2 cellular contexts compared by ENCODE assay signal in genomic region chr14:89902876-89903275, GRCh38.
TF ChIP-seq lines count a peak whose summit lies in the region.

No MANE protein-coding gene starts in this region.

TF ChIP-seq in H1, 55 proteins besides CTCF, POLR2A, EP300 and RAD21:
- no peak for TF ChIP-seq HDAC2 (IDR thresholded peaks at IDR 0.05; ENCODE audit: borderline replicate concordance in 1 of 2, low read depth in 2 of 2, low read length in 2 of 2)
- no peak for TF ChIP-seq USF2 (IDR thresholded peaks at IDR 0.05; ENCODE audit: low read length)
- no peak for TF ChIP-seq EZH2 (IDR thresholded peaks at IDR 0.05; ENCODE audit: low read depth, low read length, severe bottlenecking)
- TF ChIP-seq, protein P1, sequence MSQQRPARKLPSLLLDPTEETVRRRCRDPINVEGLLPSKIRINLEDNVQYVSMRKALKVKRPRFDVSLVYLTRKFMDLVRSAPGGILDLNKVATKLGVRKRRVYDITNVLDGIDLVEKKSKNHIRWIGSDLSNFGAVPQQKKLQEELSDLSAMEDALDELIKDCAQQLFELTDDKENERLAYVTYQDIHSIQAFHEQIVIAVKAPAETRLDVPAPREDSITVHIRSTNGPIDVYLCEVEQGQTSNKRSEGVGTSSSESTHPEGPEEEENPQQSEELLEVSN (IDR thresholded peaks at IDR 0.05) = no peak
- TF ChIP-seq SP1 (IDR thresholded peaks at IDR 0.05; ENCODE audit: low read depth, low read length) = no peak
TF ChIP-seq in H1: peak in this region for 0.

TF ChIP-seq in WTC11, 78 proteins besides CTCF, POLR2A, EP300 and RAD21:
- TF ChIP-seq ZNF138 (CRISPR knock-in tag; conservative IDR thresholded peaks at IDR 0.05) = no peak
- TF ChIP-seq NFYB (CRISPR knock-in tag; conservative IDR thresholded peaks at IDR 0.05; ENCODE audit: low read depth) = no peak
- TF ChIP-seq, protein P2, sequence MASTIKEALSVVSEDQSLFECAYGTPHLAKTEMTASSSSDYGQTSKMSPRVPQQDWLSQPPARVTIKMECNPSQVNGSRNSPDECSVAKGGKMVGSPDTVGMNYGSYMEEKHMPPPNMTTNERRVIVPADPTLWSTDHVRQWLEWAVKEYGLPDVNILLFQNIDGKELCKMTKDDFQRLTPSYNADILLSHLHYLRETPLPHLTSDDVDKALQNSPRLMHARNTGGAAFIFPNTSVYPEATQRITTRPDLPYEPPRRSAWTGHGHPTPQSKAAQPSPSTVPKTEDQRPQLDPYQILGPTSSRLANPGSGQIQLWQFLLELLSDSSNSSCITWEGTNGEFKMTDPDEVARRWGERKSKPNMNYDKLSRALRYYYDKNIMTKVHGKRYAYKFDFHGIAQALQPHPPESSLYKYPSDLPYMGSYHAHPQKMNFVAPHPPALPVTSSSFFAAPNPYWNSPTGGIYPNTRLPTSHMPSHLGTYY (CRISPR knock-in tag; IDR thresholded peaks at IDR 0.05) = no peak
- no peak for TF ChIP-seq ZNF532 (CRISPR knock-in tag; IDR thresholded peaks at IDR 0.05; ENCODE audit: borderline replicate concordance)
- no peak for TF ChIP-seq ELF4 (CRISPR knock-in tag; IDR thresholded peaks at IDR 0.05; ENCODE audit: low read depth)
- TF ChIP-seq, protein P3, sequence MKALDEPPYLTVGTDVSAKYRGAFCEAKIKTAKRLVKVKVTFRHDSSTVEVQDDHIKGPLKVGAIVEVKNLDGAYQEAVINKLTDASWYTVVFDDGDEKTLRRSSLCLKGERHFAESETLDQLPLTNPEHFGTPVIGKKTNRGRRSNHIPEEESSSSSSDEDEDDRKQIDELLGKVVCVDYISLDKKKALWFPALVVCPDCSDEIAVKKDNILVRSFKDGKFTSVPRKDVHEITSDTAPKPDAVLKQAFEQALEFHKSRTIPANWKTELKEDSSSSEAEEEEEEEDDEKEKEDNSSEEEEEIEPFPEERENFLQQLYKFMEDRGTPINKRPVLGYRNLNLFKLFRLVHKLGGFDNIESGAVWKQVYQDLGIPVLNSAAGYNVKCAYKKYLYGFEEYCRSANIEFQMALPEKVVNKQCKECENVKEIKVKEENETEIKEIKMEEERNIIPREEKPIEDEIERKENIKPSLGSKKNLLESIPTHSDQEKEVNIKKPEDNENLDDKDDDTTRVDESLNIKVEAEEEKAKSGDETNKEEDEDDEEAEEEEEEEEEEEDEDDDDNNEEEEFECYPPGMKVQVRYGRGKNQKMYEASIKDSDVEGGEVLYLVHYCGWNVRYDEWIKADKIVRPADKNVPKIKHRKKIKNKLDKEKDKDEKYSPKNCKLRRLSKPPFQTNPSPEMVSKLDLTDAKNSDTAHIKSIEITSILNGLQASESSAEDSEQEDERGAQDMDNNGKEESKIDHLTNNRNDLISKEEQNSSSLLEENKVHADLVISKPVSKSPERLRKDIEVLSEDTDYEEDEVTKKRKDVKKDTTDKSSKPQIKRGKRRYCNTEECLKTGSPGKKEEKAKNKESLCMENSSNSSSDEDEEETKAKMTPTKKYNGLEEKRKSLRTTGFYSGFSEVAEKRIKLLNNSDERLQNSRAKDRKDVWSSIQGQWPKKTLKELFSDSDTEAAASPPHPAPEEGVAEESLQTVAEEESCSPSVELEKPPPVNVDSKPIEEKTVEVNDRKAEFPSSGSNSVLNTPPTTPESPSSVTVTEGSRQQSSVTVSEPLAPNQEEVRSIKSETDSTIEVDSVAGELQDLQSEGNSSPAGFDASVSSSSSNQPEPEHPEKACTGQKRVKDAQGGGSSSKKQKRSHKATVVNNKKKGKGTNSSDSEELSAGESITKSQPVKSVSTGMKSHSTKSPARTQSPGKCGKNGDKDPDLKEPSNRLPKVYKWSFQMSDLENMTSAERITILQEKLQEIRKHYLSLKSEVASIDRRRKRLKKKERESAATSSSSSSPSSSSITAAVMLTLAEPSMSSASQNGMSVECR (CRISPR knock-in tag; IDR thresholded peaks at IDR 0.05; ENCODE audit: borderline replicate concordance) = no peak
- no peak for TF ChIP-seq ETV6 (CRISPR knock-in tag; IDR thresholded peaks at IDR 0.05)
- TF ChIP-seq CREB1 (CRISPR knock-in tag; IDR thresholded peaks at IDR 0.05) = no peak
- TF ChIP-seq PRRX2 (CRISPR knock-in tag; IDR thresholded peaks at IDR 0.05) = no peak
- no peak for TF ChIP-seq E2F1 (CRISPR knock-in tag; IDR thresholded peaks at IDR 0.05)
- TF ChIP-seq NR3C1 (CRISPR knock-in tag; conservative IDR thresholded peaks at IDR 0.05; ENCODE audit: low read depth) = no peak
- TF ChIP-seq ESRRA (CRISPR knock-in tag; IDR thresholded peaks at IDR 0.05; ENCODE audit: borderline replicate concordance) = no peak
- TF ChIP-seq, protein P4, sequence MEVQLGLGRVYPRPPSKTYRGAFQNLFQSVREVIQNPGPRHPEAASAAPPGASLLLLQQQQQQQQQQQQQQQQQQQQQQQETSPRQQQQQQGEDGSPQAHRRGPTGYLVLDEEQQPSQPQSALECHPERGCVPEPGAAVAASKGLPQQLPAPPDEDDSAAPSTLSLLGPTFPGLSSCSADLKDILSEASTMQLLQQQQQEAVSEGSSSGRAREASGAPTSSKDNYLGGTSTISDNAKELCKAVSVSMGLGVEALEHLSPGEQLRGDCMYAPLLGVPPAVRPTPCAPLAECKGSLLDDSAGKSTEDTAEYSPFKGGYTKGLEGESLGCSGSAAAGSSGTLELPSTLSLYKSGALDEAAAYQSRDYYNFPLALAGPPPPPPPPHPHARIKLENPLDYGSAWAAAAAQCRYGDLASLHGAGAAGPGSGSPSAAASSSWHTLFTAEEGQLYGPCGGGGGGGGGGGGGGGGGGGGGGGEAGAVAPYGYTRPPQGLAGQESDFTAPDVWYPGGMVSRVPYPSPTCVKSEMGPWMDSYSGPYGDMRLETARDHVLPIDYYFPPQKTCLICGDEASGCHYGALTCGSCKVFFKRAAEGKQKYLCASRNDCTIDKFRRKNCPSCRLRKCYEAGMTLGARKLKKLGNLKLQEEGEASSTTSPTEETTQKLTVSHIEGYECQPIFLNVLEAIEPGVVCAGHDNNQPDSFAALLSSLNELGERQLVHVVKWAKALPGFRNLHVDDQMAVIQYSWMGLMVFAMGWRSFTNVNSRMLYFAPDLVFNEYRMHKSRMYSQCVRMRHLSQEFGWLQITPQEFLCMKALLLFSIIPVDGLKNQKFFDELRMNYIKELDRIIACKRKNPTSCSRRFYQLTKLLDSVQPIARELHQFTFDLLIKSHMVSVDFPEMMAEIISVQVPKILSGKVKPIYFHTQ (CRISPR knock-in tag; IDR thresholded peaks at IDR 0.05) = no peak
- TF ChIP-seq FOXJ3 (CRISPR knock-in tag; IDR thresholded peaks at IDR 0.05; ENCODE audit: borderline replicate concordance) = no peak
- TF ChIP-seq, protein P5, sequence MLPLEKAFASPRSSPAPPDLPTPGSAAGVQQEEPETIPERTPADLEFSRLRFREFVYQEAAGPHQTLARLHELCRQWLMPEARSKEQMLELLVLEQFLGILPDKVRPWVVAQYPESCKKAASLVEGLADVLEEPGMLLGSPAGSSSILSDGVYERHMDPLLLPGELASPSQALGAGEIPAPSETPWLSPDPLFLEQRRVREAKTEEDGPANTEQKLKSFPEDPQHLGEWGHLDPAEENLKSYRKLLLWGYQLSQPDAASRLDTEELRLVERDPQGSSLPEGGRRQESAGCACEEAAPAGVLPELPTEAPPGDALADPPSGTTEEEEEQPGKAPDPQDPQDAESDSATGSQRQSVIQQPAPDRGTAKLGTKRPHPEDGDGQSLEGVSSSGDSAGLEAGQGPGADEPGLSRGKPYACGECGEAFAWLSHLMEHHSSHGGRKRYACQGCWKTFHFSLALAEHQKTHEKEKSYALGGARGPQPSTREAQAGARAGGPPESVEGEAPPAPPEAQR (CRISPR knock-in tag; IDR thresholded peaks at IDR 0.05) = no peak
- TF ChIP-seq FOXK1 (CRISPR knock-in tag; IDR thresholded peaks at IDR 0.05) = no peak
